Comparison of ENCODE assay signal across 8 cellular contexts in the genomic region with DNA sequence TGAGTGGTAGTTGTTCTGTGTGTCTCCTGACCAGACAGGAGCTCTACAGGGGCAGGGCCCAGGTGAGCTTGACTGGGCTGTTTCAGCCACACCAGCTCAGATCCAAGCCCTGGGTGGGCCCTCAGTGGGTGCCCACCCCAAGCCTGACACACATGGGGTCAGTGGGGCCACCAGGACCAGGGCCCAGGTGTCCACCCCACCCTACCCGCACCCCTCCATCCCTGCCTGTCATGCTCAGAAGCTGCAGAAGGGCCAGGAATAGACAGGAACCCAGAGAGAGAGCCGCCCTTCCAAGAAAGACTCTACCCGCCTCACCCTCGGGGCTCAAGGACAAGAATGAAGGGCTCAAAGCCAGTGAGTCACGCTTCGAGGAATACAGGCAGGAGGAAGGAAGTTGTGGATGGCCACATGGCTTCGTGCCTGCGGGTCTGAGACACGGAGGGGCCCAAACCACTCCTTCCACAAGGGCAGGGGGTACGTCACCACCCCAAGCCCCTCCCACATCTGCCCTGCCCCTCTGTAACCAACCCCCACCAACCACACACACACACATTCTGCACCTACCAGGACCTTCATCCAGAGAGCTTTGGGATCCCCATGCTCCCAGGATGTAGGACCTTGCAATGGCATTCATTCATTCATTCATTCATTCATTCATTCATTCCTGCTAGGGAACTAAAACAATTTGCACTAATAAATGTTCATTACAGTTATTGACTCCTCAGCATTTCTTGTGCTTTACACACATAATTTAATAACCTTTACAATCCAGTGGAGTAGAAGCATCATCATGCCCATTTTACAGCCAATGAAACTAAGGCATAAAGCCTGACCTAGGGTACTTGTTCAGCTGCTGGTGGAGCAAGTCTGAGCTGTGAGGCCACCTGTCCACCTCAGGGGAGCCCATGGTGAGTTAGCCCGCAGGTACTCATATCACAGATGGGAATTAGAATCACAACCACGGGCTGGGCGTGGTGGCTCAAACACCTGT. TPM values are rescaled to one million over a fixed set of nuclear protein-coding genes. Genes with fewer than 3 reads are reported as not detected.
DNase-seq lines count a peak whose midpoint lies in the region; ATAC-seq, FAIRE-seq and TF ChIP-seq lines count a peak whose summit lies in the region.

No MANE protein-coding gene starts in this region.

- H3K79me2 ChIP-seq in astrocyte (ENCODE audit: insufficient read depth, low read length) (peaks cover 98% of the 10 kb centered on the region), OCI-LY7 (ENCODE audit: insufficient read depth, low read depth, low read length) (no peaks in the 10 kb centered on the region)

- H3K4me1 ChIP-seq in astrocyte (ENCODE audit: insufficient read depth, low read length) (peaks cover 62% of the 10 kb centered on the region), OCI-LY7 (ENCODE audit: insufficient read depth, low read length, poor library complexity, severe bottlenecking) (peaks cover 20% of the 10 kb centered on the region)

- no peak for ATAC-seq in GM18502 (IDR thresholded peaks at IDR 0.05; ENCODE audit: poor library complexity, unreplicated experiment)

- H3K36me3 ChIP-seq in astrocyte (ENCODE audit: insufficient read depth, low read length) = peaks cover 11% of the 10 kb centered on the region
- H3K36me3 ChIP-seq in OCI-LY7 (ENCODE audit: insufficient read depth, low read length) = no peaks in the 10 kb centered on the region

- H3K27ac ChIP-seq in astrocyte (ENCODE audit: low read depth, low read length) (peak overlapping the region; percentile 84), OCI-LY7 (ENCODE audit: low read depth, low read length, poor library complexity, severe bottlenecking) (no peak overlapping the region)

- CTCF ChIA-PET in OCI-LY7 (lab: Charles Lee; ENCODE audit: unreplicated experiment) = no interaction called here

- POLR2A ChIA-PET in OCI-LY7 (lab: Charles Lee) = interaction anchor here (0.6 kb wide), 1 partner anchor 28 kb away, joined by 4 read pairs; no protein-coding TSS in a partner anchor

- BruUV-seq in OCI-LY7 (replicated peaks; lab: Mats Ljungman, UMichigan) = no TSS peak

- H3K9me3 Mint-ChIP-seq in astrocyte (ENCODE audit: unreplicated experiment) = no peaks in the 10 kb centered on the region

- peak; percentile 97 for DNase-seq in H4 (ENCODE audit: low spot score)
- peak in 3 of 5 donors; percentile 10 to 95 (median 20) for DNase-seq in T-helper 1 cell
- DNase-seq in astrocyte (ENCODE audit: low read depth) = peak; percentile 95
- peak; percentile 91 for DNase-seq in islet precursor cell
- peak; percentile 32 to 44 for DNase-seq in stimulated activated CD4-positive, alpha-beta T cell treated with anti-CD3 and anti-CD28 coated beads, Interleukin-2, amount 100 ng/mL, for 48 hours
- DNase-seq in OCI-LY7 (ENCODE audit: low spot score) = no peak
- DNase-seq in NCI-H2196 treated with DMSO at 0.1 percent for 48 hours (lab: John Stamatoyannopoulos, UW; ENCODE audit: unreplicated experiment) = no peak

- no peaks in the 10 kb centered on the region for H3K9me2 ChIP-seq in OCI-LY7 (ENCODE audit: insufficient read depth, low read length)

- FAIRE-seq in astrocyte (lab: Jason Lieb, UNC) = peak; percentile 89

- H3K4me3 Mint-ChIP-seq in astrocyte (ENCODE audit: unreplicated experiment) = peak overlapping the region; percentile 47

- intact Hi-C loops in OCI-LY7 (cut with micrococcal nuclease; ENCODE audit: unreplicated experiment) = no loop called here

- H2AFZ ChIP-seq in astrocyte (ENCODE audit: low read depth, low read length) = no peak overlapping the region
- no peak overlapping the region for H2AFZ ChIP-seq in OCI-LY7 (ENCODE audit: low read length)

- peak overlapping the region; percentile 79 for H3K27ac Mint-ChIP-seq in astrocyte (ENCODE audit: unreplicated experiment)

- peak overlapping the region; percentile 78 for H3K4me2 ChIP-seq in astrocyte (ENCODE audit: low read length)
- no peak overlapping the region for H3K4me2 ChIP-seq in OCI-LY7 (ENCODE audit: low read length)

- peak overlapping the region; percentile 64 for H3K9ac ChIP-seq in astrocyte (ENCODE audit: low read length)

- H3K9me3 ChIP-seq in astrocyte (ENCODE audit: insufficient read depth, low read depth, low read length) = no peaks in the 10 kb centered on the region
- H3K9me3 ChIP-seq in OCI-LY7 (ENCODE audit: low read length) = no peaks in the 10 kb centered on the region

- no peaks in the 10 kb centered on the region for H3K27me3 ChIP-seq in astrocyte (ENCODE audit: insufficient read depth, low read length)

- H4K20me1 ChIP-seq in astrocyte (ENCODE audit: insufficient read depth, low read length) (peaks cover 84% of the 10 kb centered on the region), OCI-LY7 (ENCODE audit: insufficient read depth, low read length) (no peaks in the 10 kb centered on the region)

- H3K4me3 ChIP-seq in astrocyte (ENCODE audit: insufficient read depth, low read depth, low read length) = peak overlapping the region; percentile 12
- H3K4me3 ChIP-seq in OCI-LY7 (ENCODE audit: low read depth, low read length, poor library complexity, severe bottlenecking) = no peak overlapping the region

- TF ChIP-seq CTCF in astrocyte (IDR thresholded peaks at IDR 0.05; ENCODE audit: insufficient read depth, low read depth, low read length) = no peak
- no peak for TF ChIP-seq CTCF in OCI-LY7 (conservative IDR thresholded peaks at IDR 0.05; ENCODE audit: low read length)

- no peaks in the 10 kb centered on the region for H3K27me3 Mint-ChIP-seq in astrocyte (ENCODE audit: low read depth, unreplicated experiment)

- H3K36me3 Mint-ChIP-seq in astrocyte (ENCODE audit: low read depth, unreplicated experiment) = peaks cover 23% of the 10 kb centered on the region

- H3K4me1 Mint-ChIP-seq in astrocyte (ENCODE audit: low read depth, unreplicated experiment) = peaks cover 58% of the 10 kb centered on the region

RNA-seq across cellular contexts. Expression of gene STXBP1, which starts 56.0 kb away (rescaled TPM):
- total RNA-seq in H4 (2014; rRNA removed; shearing (Covaris generic)) = 7.2 and 18.8 TPM in 2 replicates
- total RNA-seq in astrocyte (39.6 and 45.4 TPM in 2 replicates), OCI-LY7 (2022) (20.4 and 22.1 TPM in 2 replicates)
- 3.7 and 4.1 TPM in 2 replicates for total RNA-seq in OCI-LY7 (2014; rRNA removed; shearing (Covaris generic))

Comparison
In these comparisons a context has a peak if more than half of its experiments do, and no peak if none do; other contexts are left out.
1. DNase-seq: peak in H4 (single experiment), T-helper 1 cell (3 of 5), astrocyte (single experiment), islet precursor cell (single experiment) and stimulated activated CD4-positive, alpha-beta T cell treated with anti-CD3 and anti-CD28 coated beads, Interleukin-2, amount 100 ng/mL, for 48 hours (2 of 2); none in OCI-LY7 (single experiment) and NCI-H2196 treated with DMSO at 0.1 percent for 48 hours (single experiment).